In genomic region chr13:110512198-110512740, GRCh38 we compare ENCODE assay signal across 23 cellular contexts. TPM values are rescaled to one million over a fixed set of nuclear protein-coding genes. Genes with fewer than 3 reads are reported as not detected.
A peak's percentile ranks its signal among the peaks of the same experiment; 100 is the strongest.
DNase-seq lines count a peak whose midpoint lies in the region; ATAC-seq, FAIRE-seq and TF ChIP-seq lines count a peak whose summit lies in the region.
"Had no signal": no experiment of that assay in that cellular context is flagged by ENCODE, and none has a peak within 500 bp of the region (broad histone marks: within the 10 kb centered on the region; RNA-seq: fewer than 3 reads in every experiment).

No MANE protein-coding gene starts in this region.

- dilution Hi-C loops in IMR-90 (cut with HindIII; ENCODE audit: low sequenced_read_pairs, unreplicated experiment) (no loop called here), mammary epithelial cell (cut with HindIII; ENCODE audit: low sequenced_read_pairs) (loop anchor here (5.0 kb wide), 1 partner anchor 35 kb away; no protein-coding TSS in a partner anchor)

- no peak overlapping the region for H2BK20ac ChIP-seq in IMR-90 (ENCODE audit: low read depth, low read length)

- no peak overlapping the region for H3K4me2 ChIP-seq in IMR-90 (ENCODE audit: low read depth, low read length)
- H3K4me2 ChIP-seq in mammary epithelial cell (ENCODE audit: insufficient read depth, low read depth, low read length) = no peak overlapping the region
- H3K4me2 ChIP-seq in osteoblast (ENCODE audit: insufficient read depth, low read length) = no peak overlapping the region
- H3K4me2 ChIP-seq: SK-N-SH had no signal

- no peak overlapping the region for H4K8ac ChIP-seq in IMR-90 (ENCODE audit: low read depth in 2 of 2, low read length in 2 of 2)

- H2AFZ ChIP-seq in IMR-90 (replicated peaks; ENCODE audit: low read length, poor library complexity) (no peak overlapping the region), mammary epithelial cell (ENCODE audit: low read depth, low read length) (no peak overlapping the region), osteoblast (ENCODE audit: low read length) (no peak overlapping the region)

- H3K9me3 Mint-ChIP-seq in activated CD8-positive, alpha-beta memory T cell treated with anti-CD3 and anti-CD28 coated beads, Interleukin-2, amount 10 ng/mL, durations not matched to agents 7 days and 5 days (ENCODE audit: low read depth) = no peaks in the 10 kb centered on the region
- H3K9me3 Mint-ChIP-seq: T-cell had no signal

- H3K4me1 Mint-ChIP-seq in activated CD8-positive, alpha-beta memory T cell treated with anti-CD3 and anti-CD28 coated beads, Interleukin-2, amount 10 ng/mL, durations not matched to agents 7 days and 5 days = peaks cover 24% of the 10 kb centered on the region
- H3K4me1 Mint-ChIP-seq: CD8-positive, alpha-beta memory T cell had no signal

- H3K4me3 ChIP-seq in IMR-90 (ENCODE audit: insufficient read depth, low read depth, low read length) (no peak overlapping the region), mammary epithelial cell (replicated peaks in 1 of 3; ENCODE audit: insufficient read depth in 1 of 3, low read depth in 2 of 3, low read length in 3 of 3) (no peak overlapping the region), osteoblast (ENCODE audit: insufficient read depth, low read length) (no peak overlapping the region)
- H3K4me3 ChIP-seq: K562 had no signal

- H4K5ac ChIP-seq in IMR-90 (ENCODE audit: low read depth, low read length) = no peak overlapping the region

- no peak for FAIRE-seq in GM19239 (lab: Jason Lieb, UNC)
- FAIRE-seq: G401.6, H54, K562 had no signal

- no peak overlapping the region for H3K14ac ChIP-seq in IMR-90 (replicated peaks; ENCODE audit: low read depth, low read length)

- peaks cover 13% of the 10 kb centered on the region for H3K4me1 ChIP-seq in IMR-90 (ENCODE audit: control insufficient read depth, insufficient read depth, low read length)
- no peaks in the 10 kb centered on the region for H3K4me1 ChIP-seq in mammary epithelial cell (ENCODE audit: insufficient read depth, low read length)
- H3K4me1 ChIP-seq in osteoblast (ENCODE audit: insufficient read depth, low read length) = no peaks in the 10 kb centered on the region

- H4K20me1 ChIP-seq in IMR-90 (ENCODE audit: insufficient read depth, low read length) (peaks cover 5% of the 10 kb centered on the region), mammary epithelial cell (ENCODE audit: insufficient read depth, low read length) (no peaks in the 10 kb centered on the region), osteoblast (ENCODE audit: insufficient read depth, low read length) (peaks cover 8% of the 10 kb centered on the region)

- WGBS in IMR-90 (ENCODE audit: extremely low coverage in 2 of 2, insufficient read length in 1 of 2), 2 experiments = 93% methylated on average over 3 of the region's 17 CpGs; no CpG with 5 or more reads in 1 of the 2 experiments
- 82% methylated on average over 17 of the region's 17 CpGs for WGBS in mammary epithelial cell (ENCODE audit: low coverage, missing lambda C conversion rate)

- H3K9me3 ChIP-seq in IMR-90 (ENCODE audit: control insufficient read depth, insufficient read depth, low read length) (no peaks in the 10 kb centered on the region), mammary epithelial cell (replicated peaks; ENCODE audit: insufficient read depth, low read length) (no peaks in the 10 kb centered on the region), osteoblast (ENCODE audit: low read depth, low read length) (no peaks in the 10 kb centered on the region)
- H3K9me3 ChIP-seq: SK-N-SH had no signal

- H3K27ac ChIP-seq in IMR-90 (ENCODE audit: insufficient read depth, low read length) = no peak overlapping the region
- H3K27ac ChIP-seq in mammary epithelial cell (ENCODE audit: insufficient read depth, low read depth, low read length) = no peak overlapping the region
- no peak overlapping the region for H3K27ac ChIP-seq in osteoblast (ENCODE audit: low read depth, low read length)

- in situ Hi-C loops in IMR-90 (cut with MboI; ENCODE audit: low sequenced_read_pairs) = no loop called here
- in situ Hi-C loops in mammary epithelial cell (cut with MboI; ENCODE audit: low sequenced_read_pairs in 2 of 2) = no loop called here

- H3K27ac Mint-ChIP-seq in activated CD8-positive, alpha-beta memory T cell treated with anti-CD3 and anti-CD28 coated beads, Interleukin-2, amount 10 ng/mL, durations not matched to agents 7 days and 5 days = no peak overlapping the region
- H3K27ac Mint-ChIP-seq: CD8-positive, alpha-beta memory T cell; T-cell had no signal

- H3K4me3 Mint-ChIP-seq in activated CD8-positive, alpha-beta memory T cell treated with anti-CD3 and anti-CD28 coated beads, Interleukin-2, amount 10 ng/mL, durations not matched to agents 7 days and 5 days = no peak overlapping the region
- H3K4me3 Mint-ChIP-seq: CD8-positive, alpha-beta memory T cell; T-cell had no signal

- no peak overlapping the region for H3K4ac ChIP-seq in IMR-90 (ENCODE audit: low read depth, low read length)

- CTCF ChIA-PET in IMR-90 (lab: Yijun Ruan, JAX) = no interaction called here
- CTCF ChIA-PET in mammary epithelial cell (lab: Charles Lee; ENCODE audit: low non-redundant PET) = no interaction called here
- CTCF ChIA-PET in activated CD8-positive, alpha-beta memory T cell treated with anti-CD3 and anti-CD28 coated beads, Interleukin-2, amount 10 ng/mL, durations not matched to agents 7 days and 5 days (lab: Charles Lee) = no interaction called here

- H3K36me3 Mint-ChIP-seq in activated CD8-positive, alpha-beta memory T cell treated with anti-CD3 and anti-CD28 coated beads, Interleukin-2, amount 10 ng/mL, durations not matched to agents 7 days and 5 days = no peaks in the 10 kb centered on the region
- H3K36me3 Mint-ChIP-seq: CD8-positive, alpha-beta memory T cell; T-cell had no signal

- TSS peak; percentile 99 for BruUV-seq in IMR-90 (replicated peaks; lab: Mats Ljungman, UMichigan)
- BruUV-seq in mammary epithelial cell (replicated peaks; lab: Mats Ljungman, UMichigan) = TSS peak; percentile 92

- H3K27me3 ChIP-seq in IMR-90 (ENCODE audit: control insufficient read depth, insufficient read depth, low read length) (no peaks in the 10 kb centered on the region), mammary epithelial cell (ENCODE audit: insufficient read depth, low read length) (no peaks in the 10 kb centered on the region), osteoblast (ENCODE audit: insufficient read depth, low read length) (no peaks in the 10 kb centered on the region)

- no peak overlapping the region for H2BK5ac ChIP-seq in IMR-90 (ENCODE audit: low read depth, low read length, poor library complexity, severe bottlenecking)

- H3K27me3 Mint-ChIP-seq in activated CD8-positive, alpha-beta memory T cell treated with anti-CD3 and anti-CD28 coated beads, Interleukin-2, amount 10 ng/mL, durations not matched to agents 7 days and 5 days = peaks cover 15% of the 10 kb centered on the region

- no peak for TF ChIP-seq RAD21 in IMR-90 (IDR thresholded peaks at IDR 0.05; ENCODE audit: low read length)

- no peak overlapping the region for H3K56ac ChIP-seq in IMR-90 (ENCODE audit: extremely low read depth, insufficient read depth, low read length)

- no peak overlapping the region for H2BK15ac ChIP-seq in IMR-90 (ENCODE audit: low read depth, low read length)

- H2AK9ac ChIP-seq in IMR-90 (replicated peaks; ENCODE audit: low read depth, low read length, poor library complexity) = no peak overlapping the region

- H3K23ac ChIP-seq in IMR-90 (ENCODE audit: low read depth, low read length) = no peak overlapping the region

- no peak overlapping the region for H2AK5ac ChIP-seq in IMR-90 (ENCODE audit: low read depth, low read length)

- peaks cover 67% of the 10 kb centered on the region for H3K36me3 ChIP-seq in IMR-90 (ENCODE audit: control insufficient read depth, insufficient read depth, low read length)
- peaks cover 10% of the 10 kb centered on the region for H3K36me3 ChIP-seq in mammary epithelial cell (ENCODE audit: insufficient read depth, low read length)
- peaks cover 75% of the 10 kb centered on the region for H3K36me3 ChIP-seq in osteoblast (ENCODE audit: insufficient read depth, low read length)

- H3K18ac ChIP-seq in IMR-90 (ENCODE audit: low read depth, low read length) = no peak overlapping the region

- H4K91ac ChIP-seq in IMR-90 (ENCODE audit: insufficient read depth, low read depth, low read length) = no peak overlapping the region

- peaks cover 11% of the 10 kb centered on the region for H3K9me1 ChIP-seq in IMR-90 (ENCODE audit: insufficient read depth, low read length)

- peaks cover 12 to 15% of the 10 kb centered on the region in 2 experiments; a peak in 3 of 4 replicates for H3K79me1 ChIP-seq in IMR-90 (ENCODE audit: low read depth in 1 of 2, low read length in 2 of 2)

- ATAC-seq in IMR-90 (ENCODE audit: low read depth) (no peak), HG03432 (IDR thresholded peaks at IDR 0.05; ENCODE audit: unreplicated experiment) (no peak), HG03442 (IDR thresholded peaks at IDR 0.05; ENCODE audit: unreplicated experiment) (no peak)
- no peak for ATAC-seq in activated CD8-positive, alpha-beta memory T cell treated with anti-CD3 and anti-CD28 coated beads, Interleukin-2, amount 10 ng/mL, durations not matched to agents 7 days and 5 days
- ATAC-seq: Panc1, T-cell had no signal

- H3K79me2 ChIP-seq in mammary epithelial cell (ENCODE audit: insufficient read depth, low read length) (no peaks in the 10 kb centered on the region), osteoblast (ENCODE audit: insufficient read depth, low read length) (no peaks in the 10 kb centered on the region)

- TF ChIP-seq POLR2A in IMR-90 (IDR thresholded peaks at IDR 0.05; ENCODE audit: low read depth, low read length) = no peak

- H3K9ac ChIP-seq in IMR-90 (ENCODE audit: low read depth, low read length) (no peak overlapping the region), mammary epithelial cell (ENCODE audit: insufficient read depth, low read length) (no peak overlapping the region)
- H3K9ac ChIP-seq: SK-N-SH had no signal

- intact Hi-C loops in IMR-90 (cut with micrococcal nuclease) (loop anchor here (5.0 kb wide), 1 partner anchor 50 kb away; the partner anchor contains the start of gene RAB20), mammary epithelial cell (cut with micrococcal nuclease) (no loop called here)

- no peak overlapping the region for H2BK120ac ChIP-seq in IMR-90 (ENCODE audit: low read depth, low read length)

- TF ChIP-seq CTCF in IMR-90 (conservative IDR thresholded peaks at IDR 0.05; ENCODE audit: low read depth, low read length) = no peak
- TF ChIP-seq CTCF in mammary epithelial cell (conservative IDR thresholded peaks at IDR 0.05 in 1 of 2, IDR thresholded peaks at IDR 0.05 in 1 of 2; ENCODE audit: extremely low read depth in 1 of 2, insufficient read depth in 1 of 2, low read depth in 1 of 2, low read length in 2 of 2) = no peak
- TF ChIP-seq CTCF in osteoblast (IDR thresholded peaks at IDR 0.05; ENCODE audit: extremely low read depth, low read depth, low read length) = no peak

- DNase-seq in IMR-90 = no peak
- no peak for DNase-seq in mammary epithelial cell
- DNase-seq in osteoblast (ENCODE audit: insufficient read length, low spot score, missing footprints) = peak; percentile 10
- DNase-seq in GM19239 (ENCODE audit: insufficient read length, low spot score) = no peak
- DNase-seq in activated CD8-positive, alpha-beta memory T cell treated with anti-CD3 and anti-CD28 coated beads, Interleukin-2, amount 10 ng/mL, durations not matched to agents 7 days and 5 days = no peak
- DNase-seq: C1 segment of cervical spinal cord; Calu3; CD8-positive, alpha-beta memory T cell; DMS153; NCI-H1092; NCI-H1436; NCI-H187 treated with DMSO at 0.1 percent for 48 hours; NCI-H774; NK-92 treated with Interleukin-12 subunit alpha and Interleukin-12 subunit beta, amount 100 ng/mL, for 24 hours; SIG-M5; SK-N-SH; T-cell had no signal

- POLR2A ChIA-PET in IMR-90 (lab: Charles Lee; ENCODE audit: unreplicated experiment) = no interaction called here

RNA-seq across cellular contexts. Expression of gene RAB20, which starts 49.3 kb away (rescaled TPM):
- total RNA-seq in IMR-90 (2012; rRNA removed) = 3.6 and 3.8 TPM in 2 replicates
- 4.7 and 5.1 TPM in 2 replicates for polyA plus RNA-seq in IMR-90 (2012; rRNA removed)
- 6.1 and 6.7 TPM in 2 replicates for polyA plus RNA-seq in IMR-90 (2012; cell fraction: cytosol; rRNA removed)
- polyA plus RNA-seq in IMR-90 (2012; cell fraction: nucleus; rRNA removed; ENCODE audit: low replicate concordance) = 2.3 and 2.4 TPM in 2 replicates
- 1 to 10 TPM; 5.5 to 6.1 TPM for total RNA-seq in mammary epithelial cell
- 9.7 TPM for polyA plus RNA-seq in mammary epithelial cell
- 21.6 TPM for polyA minus RNA-seq in mammary epithelial cell
- total RNA-seq in osteoblast = 3.6 and 3.8 TPM in 2 replicates
- 1 to 10 TPM; 1.1 to 3.8 TPM for total RNA-seq in activated CD8-positive, alpha-beta memory T cell treated with anti-CD3 and anti-CD28 coated beads, Interleukin-2, amount 10 ng/mL, durations not matched to agents 7 days and 5 days
